35 cellular contexts compared by ENCODE assay signal in the genomic region with DNA sequence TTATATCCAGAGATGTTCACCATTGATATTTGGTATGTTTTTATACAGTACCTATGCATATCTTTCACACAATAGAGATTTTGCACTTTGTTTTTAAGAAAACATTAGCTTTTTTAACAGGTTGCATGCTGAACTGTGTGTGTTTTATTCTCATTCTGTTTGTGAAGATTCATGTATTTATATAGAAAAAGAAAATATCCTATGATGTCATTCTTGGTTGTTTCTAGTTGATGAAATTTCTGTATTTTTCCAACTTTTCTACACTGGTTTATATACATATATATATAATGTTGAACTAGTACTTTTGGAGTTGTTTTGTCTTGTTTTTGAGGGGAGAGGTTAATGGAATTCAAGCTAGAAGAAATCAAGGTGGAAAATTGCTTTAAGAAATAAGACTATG.
"Had no signal": no experiment of that assay in that cellular context is flagged by ENCODE, and none has a peak within 500 bp of the region (broad histone marks: within the 10 kb centered on the region; RNA-seq: fewer than 3 reads in every experiment).

No MANE protein-coding gene starts in this region.

- DNase-seq: Kasumi-1, MG63, MM.1S, MV-4-11, NCI-H1048, NCI-H1092, NCI-H1092 treated with DMSO at 0.1 percent for 48 hours, NCI-H1105, NCI-H1105 treated with DMSO at 0.1 percent for 48 hours, NCI-H1417, NCI-H1417 treated with DMSO at 0.1 percent for 48 hours, NCI-H1436, NCI-H1436 treated with DMSO at 0.1 percent for 48 hours, NCI-H146, NCI-H1694, NCI-H1694 treated with DMSO at 0.1 percent for 48 hours, NCI-H187, NCI-H187 treated with DMSO at 0.1 percent for 48 hours, NCI-H1930, NCI-H2029, NCI-H2029 treated with DMSO at 0.1 percent for 48 hours, NCI-H2081, NCI-H2081 treated with DMSO at 0.1 percent for 48 hours, NCI-H2107, NCI-H2171, NCI-H2171 treated with DMSO at 0.1 percent for 48 hours, NCI-H2227 treated with DMSO at 0.1 percent for 48 hours, NCI-H226, NCI-H345, NCI-H446, NCI-H446 treated with DMSO at 0.1 percent for 48 hours, NCI-H510A, NCI-H510A treated with DMSO at 0.1 percent for 48 hours, NCI-H524 had no signal

- H3K9ac ChIP-seq: KMS-11 had no signal

- H3K27ac ChIP-seq: KMS-11 had no signal

- H3K9me3 ChIP-seq: MG63 had no signal

- H3K4me3 ChIP-seq: MG63 had no signal

- H3K27me3 ChIP-seq: MG63 had no signal

- H3K36me3 ChIP-seq: MG63 had no signal

- H3K4me2 ChIP-seq: KMS-11 had no signal
